In genomic region chr11:95443386-95443785, GRCh38 we compare ENCODE assay signal across 12 cellular contexts.
DNase-seq lines count a peak whose midpoint lies in the region; ATAC-seq and TF ChIP-seq lines count a peak whose summit lies in the region.
"Had no signal": no experiment of that assay in that cellular context is flagged by ENCODE, and none has a peak within 500 bp of the region (broad histone marks: within the 10 kb centered on the region; RNA-seq: fewer than 3 reads in every experiment).

No MANE protein-coding gene starts in this region.

- H4K20me1 ChIP-seq in H9 (ENCODE audit: control insufficient read depth, insufficient read depth, insufficient read length): no peaks in the 10 kb centered on the region

- H3K4me1 Mint-ChIP-seq in CD4-positive, CD25-positive, alpha-beta regulatory T cell: peaks cover 5 to 28% (median 20%) of the 10 kb centered on the region in 4 donors
- H3K4me1 Mint-ChIP-seq in activated CD8-positive, alpha-beta T cell treated with anti-CD3 and anti-CD28 coated beads, Interleukin-2, amount 10 ng/mL, durations not matched to agents 7 days and 5 days (ENCODE audit: low read depth): peaks cover 10% of the 10 kb centered on the region
- peaks cover 15 to 16% of the 10 kb centered on the region in 2 experiments for H3K4me1 Mint-ChIP-seq in H9

- H3K4me2 ChIP-seq in H9 (ENCODE audit: insufficient read depth, insufficient read length, low read length): no peak overlapping the region

- H3K27me3 Mint-ChIP-seq in CD4-positive, CD25-positive, alpha-beta regulatory T cell: no peaks in the 10 kb centered on the region
- H3K27me3 Mint-ChIP-seq in activated CD8-positive, alpha-beta T cell treated with anti-CD3 and anti-CD28 coated beads, Interleukin-2, amount 10 ng/mL, durations not matched to agents 7 days and 5 days (ENCODE audit: low read depth): no peaks in the 10 kb centered on the region
- no peaks in the 10 kb centered on the region for H3K27me3 Mint-ChIP-seq in H9 (ENCODE audit: low read depth)

- no peaks in the 10 kb centered on the region for H3K9me3 ChIP-seq in CD4-positive, CD25-positive, alpha-beta regulatory T cell (ENCODE audit: control insufficient read depth in 2 of 2, low read length in 2 of 2)
- no peaks in the 10 kb centered on the region for H3K9me3 ChIP-seq in H9 (ENCODE audit: control insufficient read depth, low read depth, low read length)
- H3K9me3 ChIP-seq in suprapubic skin: no peaks in the 10 kb centered on the region
- H3K9me3 ChIP-seq: esophagus muscularis mucosa had no signal

- no peak overlapping the region for H2AFZ ChIP-seq in H9 (ENCODE audit: low read length)

- no peak overlapping the region for H2BK5ac ChIP-seq in H9 (ENCODE audit: insufficient read length, low read length)

- peaks cover 8% of the 10 kb centered on the region for H3K4me1 ChIP-seq in CD4-positive, CD25-positive, alpha-beta regulatory T cell (ENCODE audit: control insufficient read depth, insufficient read depth, low read length, poor library complexity, severe bottlenecking)
- H3K4me1 ChIP-seq in H9 (ENCODE audit: insufficient read depth, low read length) (peaks cover 5% of the 10 kb centered on the region), suprapubic skin (peaks cover 12% of the 10 kb centered on the region)

- H4K8ac ChIP-seq in H9 (replicated peaks; ENCODE audit: insufficient read length, low read depth, low read length): no peak overlapping the region

- no peak overlapping the region for H3T11ph ChIP-seq in H9 (ENCODE audit: low read length)

- no peak overlapping the region for H3K56ac ChIP-seq in H9 (ENCODE audit: insufficient read length, low read depth, low read length)

- H3K79me2 ChIP-seq in H9 (ENCODE audit: insufficient read depth, low read length): no peaks in the 10 kb centered on the region

- H3K36me3 Mint-ChIP-seq in CD4-positive, CD25-positive, alpha-beta regulatory T cell: no peaks in the 10 kb centered on the region
- H3K36me3 Mint-ChIP-seq in activated CD8-positive, alpha-beta T cell treated with anti-CD3 and anti-CD28 coated beads, Interleukin-2, amount 10 ng/mL, durations not matched to agents 7 days and 5 days (ENCODE audit: low read depth): no peaks in the 10 kb centered on the region
- H3K36me3 Mint-ChIP-seq in H9 (ENCODE audit: insufficient read depth in 1 of 3, low read depth in 3 of 3): no peaks in the 10 kb centered on the region; a peak in 1 of 7 replicates

- H3K4me3 Mint-ChIP-seq in CD4-positive, CD25-positive, alpha-beta regulatory T cell: peak overlapping the region in 2 of 4 donors; percentile 38 to 58
- no peak overlapping the region for H3K4me3 Mint-ChIP-seq in activated CD8-positive, alpha-beta T cell treated with anti-CD3 and anti-CD28 coated beads, Interleukin-2, amount 10 ng/mL, durations not matched to agents 7 days and 5 days
- no peak overlapping the region for H3K4me3 Mint-ChIP-seq in H9
- H3K4me3 Mint-ChIP-seq: T-helper 1 cell treated with Interleukin-12 subunit alpha and Interleukin-12 subunit beta and Interleukin-4 antibody, amounts not matched to agents 30 μg/mL and 1 μg/mL, for 36 hours had no signal

- no peak overlapping the region for H2BK15ac ChIP-seq in H9 (ENCODE audit: low read depth, low read length)

- H3K9me3 Mint-ChIP-seq in CD4-positive, CD25-positive, alpha-beta regulatory T cell: no peaks in the 10 kb centered on the region
- H3K9me3 Mint-ChIP-seq in activated CD8-positive, alpha-beta T cell treated with anti-CD3 and anti-CD28 coated beads, Interleukin-2, amount 10 ng/mL, durations not matched to agents 7 days and 5 days (ENCODE audit: insufficient read depth): no peaks in the 10 kb centered on the region
- H3K9me3 Mint-ChIP-seq in H9: no peaks in the 10 kb centered on the region
- H3K9me3 Mint-ChIP-seq: T-helper 1 cell treated with Interleukin-12 subunit alpha and Interleukin-12 subunit beta and Interleukin-4 antibody, amounts not matched to agents 30 μg/mL and 1 μg/mL, for 36 hours had no signal

- peak overlapping the region; percentile 15 for H3K4me3 ChIP-seq in CD4-positive, CD25-positive, alpha-beta regulatory T cell (ENCODE audit: low read depth, low read length)
- no peak overlapping the region for H3K4me3 ChIP-seq in suprapubic skin
- H3K4me3 ChIP-seq: esophagus muscularis mucosa had no signal

- no peaks in the 10 kb centered on the region for H3K23me2 ChIP-seq in H9 (ENCODE audit: insufficient read length, low read depth, low read length, poor library complexity, severe bottlenecking)

- no peak overlapping the region for H4K91ac ChIP-seq in H9 (ENCODE audit: insufficient read length, low read depth, low read length)

- H3K36me3 ChIP-seq in CD4-positive, CD25-positive, alpha-beta regulatory T cell (ENCODE audit: control insufficient read depth, insufficient read depth, low read length): no peaks in the 10 kb centered on the region
- no peaks in the 10 kb centered on the region for H3K36me3 ChIP-seq in suprapubic skin
- H3K36me3 ChIP-seq: esophagus muscularis mucosa had no signal

- TF ChIP-seq CTCF in H9 (conservative IDR thresholded peaks at IDR 0.05): no peak
- no peak for TF ChIP-seq CTCF in suprapubic skin (IDR thresholded peaks at IDR 0.05)

- H3K4ac ChIP-seq in H9 (ENCODE audit: low read depth, low read length): no peak overlapping the region

- H3K79me1 ChIP-seq in H9 (ENCODE audit: insufficient read depth, low read depth, low read length, poor library complexity, severe bottlenecking): no peaks in the 10 kb centered on the region

- DNase-seq in CD4-positive, CD25-positive, alpha-beta regulatory T cell: peak in 2 of 3 donors; percentile 28 to 76
- peak; percentile 34 for DNase-seq in activated CD8-positive, alpha-beta T cell treated with anti-CD3 and anti-CD28 coated beads, Interleukin-2, amount 10 ng/mL, durations not matched to agents 7 days and 5 days
- DNase-seq in H9 (no peak), NCI-H774 (lab: John Stamatoyannopoulos, UW) (no peak), suprapubic skin (ENCODE audit: low spot score in 2 of 2) (no peak)
- no peak for DNase-seq in activated CD8-positive, alpha-beta memory T cell treated with anti-CD3 and anti-CD28 coated beads for 24 hours
- DNase-seq: NCI-H2107 had no signal

- H2BK12ac ChIP-seq in H9 (ENCODE audit: insufficient read length, low read depth, low read length): no peak overlapping the region

- H3K14ac ChIP-seq in H9 (ENCODE audit: insufficient read depth, low read length): no peak overlapping the region

- no peak overlapping the region for H2AK5ac ChIP-seq in H9 (ENCODE audit: insufficient read length, low read length)

- peak overlapping the region; percentile 43 to 81 (median 73) for H3K27ac Mint-ChIP-seq in CD4-positive, CD25-positive, alpha-beta regulatory T cell
- no peak overlapping the region for H3K27ac Mint-ChIP-seq in activated CD8-positive, alpha-beta T cell treated with anti-CD3 and anti-CD28 coated beads, Interleukin-2, amount 10 ng/mL, durations not matched to agents 7 days and 5 days
- peak overlapping the region in 1 of 3 experiments; percentile 31; a peak in 1 of 7 replicates for H3K27ac Mint-ChIP-seq in H9
- H3K27ac Mint-ChIP-seq: T-helper 1 cell treated with Interleukin-12 subunit alpha and Interleukin-12 subunit beta and Interleukin-4 antibody, amounts not matched to agents 30 μg/mL and 1 μg/mL, for 36 hours had no signal

- no peak for TF ChIP-seq POLR2A in suprapubic skin (IDR thresholded peaks at IDR 0.05)

- H2BK20ac ChIP-seq in H9 (ENCODE audit: low read depth, low read length, poor library complexity, severe bottlenecking): no peak overlapping the region

- no peak overlapping the region for H4K5ac ChIP-seq in H9 (ENCODE audit: insufficient read length, low read depth, low read length)

- H3K23ac ChIP-seq in H9 (ENCODE audit: insufficient read length, low read depth, low read length): no peak overlapping the region

- H2BK120ac ChIP-seq in H9 (ENCODE audit: low read depth, low read length, poor library complexity, severe bottlenecking): no peak overlapping the region

- CTCF ChIA-PET in activated CD8-positive, alpha-beta T cell treated with anti-CD3 and anti-CD28 coated beads, Interleukin-2, amount 10 ng/mL, durations not matched to agents 7 days and 5 days (lab: Charles Lee): interaction anchor here (0.9 to 1.6 kb wide), 2 partner anchors 12 to 262 kb away, joined by 3 to 5 read pairs; no protein-coding TSS in a partner anchor

- ATAC-seq in CD4-positive, CD25-positive, alpha-beta regulatory T cell (ENCODE audit: low read depth in 2 of 2): peak; percentile 68 to 78
- peak; percentile 97 for ATAC-seq in GM18861 (IDR thresholded peaks at IDR 0.05; ENCODE audit: unreplicated experiment)
- peak; percentile 73 for ATAC-seq in HG03066 (IDR thresholded peaks at IDR 0.05; ENCODE audit: low read depth, unreplicated experiment)
- peak; percentile 60 for ATAC-seq in activated CD8-positive, alpha-beta T cell treated with anti-CD3 and anti-CD28 coated beads, Interleukin-2, amount 10 ng/mL, durations not matched to agents 7 days and 5 days

- H3K27me3 ChIP-seq in CD4-positive, CD25-positive, alpha-beta regulatory T cell (ENCODE audit: control insufficient read depth, insufficient read depth, low read length): no peaks in the 10 kb centered on the region
- no peaks in the 10 kb centered on the region for H3K27me3 ChIP-seq in H9 (ENCODE audit: insufficient read depth, low read length)
- H3K27me3 ChIP-seq in suprapubic skin: no peaks in the 10 kb centered on the region
- H3K27me3 ChIP-seq: esophagus muscularis mucosa had no signal

- WGBS in H9 (ENCODE audit: extremely low coverage, insufficient read length, low lambda C conversion rate): no CpG with 5 or more reads among the region's 5 CpGs
- WGBS in suprapubic skin: 89% methylated on average over 5 of the region's 5 CpGs

- POLR2A ChIA-PET in activated CD8-positive, alpha-beta T cell treated with anti-CD3 and anti-CD28 coated beads, Interleukin-2, amount 10 ng/mL, durations not matched to agents 7 days and 5 days (lab: Charles Lee): no interaction called here

- H3K9ac ChIP-seq in H9 (ENCODE audit: extremely low read depth, insufficient read length, low read length): no peak overlapping the region

- H3K27ac ChIP-seq in CD4-positive, CD25-positive, alpha-beta regulatory T cell (ENCODE audit: insufficient read depth, low read length, poor library complexity, severe bottlenecking): peak overlapping the region; percentile 14
- H3K27ac ChIP-seq in H9 (ENCODE audit: insufficient read length, low read depth, low read length) (no peak overlapping the region), suprapubic skin (no peak overlapping the region)
- H3K27ac ChIP-seq: C4-2B, esophagus muscularis mucosa had no signal

- TF ChIP-seq EP300 in suprapubic skin (IDR thresholded peaks at IDR 0.05): no peak

- no peak overlapping the region for H3K18ac ChIP-seq in H9 (ENCODE audit: insufficient read length, low read depth, low read length)

Comparison
In these comparisons a context has a peak if more than half of its experiments do, and no peak if none do; other contexts are left out.
1. DNase-seq: peak in CD4-positive, CD25-positive, alpha-beta regulatory T cell (2 of 3) and activated CD8-positive, alpha-beta T cell treated with anti-CD3 and anti-CD28 coated beads, Interleukin-2, amount 10 ng/mL, durations not matched to agents 7 days and 5 days (single experiment); none in H9 (single experiment), NCI-H774 (single experiment), activated CD8-positive, alpha-beta memory T cell treated with anti-CD3 and anti-CD28 coated beads for 24 hours (single experiment) and suprapubic skin (0 of 2).
2. Peak in every context shown above with its lines, with median percentiles within 50 percentile points of each other: ATAC-seq.